Comparison of ENCODE assay signal across 13 cellular contexts in genomic region chr2:28748176-28748575, GRCh38. TPM values are rescaled to one million over a fixed set of nuclear protein-coding genes. Genes with fewer than 3 reads are reported as not detected.
DNase-seq lines count a peak whose midpoint lies in the region; ATAC-seq and TF ChIP-seq lines count a peak whose summit lies in the region.
"Had no signal": no experiment of that assay in that cellular context is flagged by ENCODE, and none has a peak within 500 bp of the region (broad histone marks: within the 10 kb centered on the region; RNA-seq: fewer than 3 reads in every experiment).

No MANE protein-coding gene starts in this region.

- H3K4me1 ChIP-seq in KMS-11 (ENCODE audit: low read depth, poor library complexity, severe bottlenecking) = peaks cover 30% of the 10 kb centered on the region
- peaks cover 16% of the 10 kb centered on the region for H3K4me1 ChIP-seq in lower lobe of right lung

- intact Hi-C loops in dendritic cell treated with granulocyte-macrophage colony-stimulating factor and Interleukin-4, amounts not matched to agents 40 ng/mL and 50 ng/mL, for 4 days (cut with micrococcal nuclease) = no loop called here
- intact Hi-C loops in lower lobe of right lung (cut with DNase I) = no loop called here

- peaks cover 36 to 49% (median 40%) of the 10 kb centered on the region in 3 donors for H3K4me1 Mint-ChIP-seq in T-cell
- peaks cover 44% of the 10 kb centered on the region for H3K4me1 Mint-ChIP-seq in dendritic cell treated with granulocyte-macrophage colony-stimulating factor and Interleukin-4, amounts not matched to agents 40 ng/mL and 50 ng/mL, for 4 days (ENCODE audit: low read depth)
- peaks cover 29% of the 10 kb centered on the region for H3K4me1 Mint-ChIP-seq in stimulated activated effector memory CD8-positive, alpha-beta T cell treated with anti-CD3 and anti-CD28 coated beads, Interleukin-12 subunit alpha, Interleukin-12 subunit beta, amount 100 ng/mL, for 72 hours

- POLR2A ChIA-PET in T-cell (lab: Charles Lee) = interaction anchor here (0.5 to 1.2 kb wide), 7 partner anchors 10 to 1337 kb away, joined by 3 to 6 read pairs (median 4); no protein-coding TSS in a partner anchor

- no peak overlapping the region for H3K27ac ChIP-seq in KMS-11
- no peak overlapping the region for H3K27ac ChIP-seq in lower lobe of right lung
- H3K27ac ChIP-seq: epithelial cell of prostate had no signal

- H3K9ac ChIP-seq in KMS-11 = no peak overlapping the region; the same call in 1 of the 2 replicates

- no peaks in the 10 kb centered on the region for H3K36me3 ChIP-seq in KMS-11 (ENCODE audit: insufficient read depth)
- H3K36me3 ChIP-seq in lower lobe of right lung = no peaks in the 10 kb centered on the region

- H3K27me3 Mint-ChIP-seq in T-cell = no peaks in the 10 kb centered on the region
- no peaks in the 10 kb centered on the region for H3K27me3 Mint-ChIP-seq in dendritic cell treated with granulocyte-macrophage colony-stimulating factor and Interleukin-4, amounts not matched to agents 40 ng/mL and 50 ng/mL, for 4 days

- H3K4me2 ChIP-seq in KMS-11 = peak overlapping the region; percentile 62; the same call in 1 of the 2 replicates

- H3K27me3 ChIP-seq in KMS-11 (ENCODE audit: insufficient read depth, low read depth) = no peaks in the 10 kb centered on the region
- no peaks in the 10 kb centered on the region for H3K27me3 ChIP-seq in lower lobe of right lung (ENCODE audit: low read depth)

- no peaks in the 10 kb centered on the region for H3K36me3 Mint-ChIP-seq in T-cell
- peaks cover 15% of the 10 kb centered on the region for H3K36me3 Mint-ChIP-seq in dendritic cell treated with granulocyte-macrophage colony-stimulating factor and Interleukin-4, amounts not matched to agents 40 ng/mL and 50 ng/mL, for 4 days (ENCODE audit: low read depth)
- H3K36me3 Mint-ChIP-seq in stimulated activated effector memory CD8-positive, alpha-beta T cell treated with anti-CD3 and anti-CD28 coated beads, Interleukin-12 subunit alpha, Interleukin-12 subunit beta, amount 100 ng/mL, for 72 hours = peaks cover 31% of the 10 kb centered on the region

- H3K79me2 ChIP-seq in KMS-11 (ENCODE audit: insufficient read depth, low read depth) = peaks cover 28% of the 10 kb centered on the region

- H3K4me3 ChIP-seq in KMS-11 (IDR thresholded peaks at IDR 0.05; ENCODE audit: insufficient read depth, low read depth, low read length) (no peak overlapping the region), lower lobe of right lung (no peak overlapping the region)

- no peak for DNase-seq in T-cell
- DNase-seq in stimulated activated effector memory CD8-positive, alpha-beta T cell treated with anti-CD3 and anti-CD28 coated beads, Interleukin-12 subunit alpha, Interleukin-12 subunit beta, amount 100 ng/mL, for 72 hours (ENCODE audit: low spot score in 2 of 2) = no peak
- no peak for DNase-seq in NCI-H510A (lab: John Stamatoyannopoulos, UW)
- DNase-seq in glomerular visceral epithelial cell (ENCODE audit: extremely low spot score) = no peak
- DNase-seq in lower lobe of right lung = no peak
- DNase-seq: activated effector memory CD4-positive, alpha-beta T cell treated with anti-CD3 and anti-CD28 coated beads, Interleukin-2, amount 50 U/mL, for 16 hours; head of caudate nucleus; NCI-H2227 treated with DMSO at 0.1 percent for 48 hours; stimulated activated CD4-positive, alpha-beta T cell treated with anti-CD3 and anti-CD28 coated beads, Interleukin-2, amount 100 ng/mL, for 24 hours had no signal

- TF ChIP-seq CTCF in KMS-11 (conservative IDR thresholded peaks at IDR 0.05; ENCODE audit: low read depth, low read length) = no peak
- TF ChIP-seq CTCF in lower lobe of right lung (IDR thresholded peaks at IDR 0.05) = no peak

- ATAC-seq in T-cell (replicated peaks in 1 of 4) = no peak
- no peak for ATAC-seq in stimulated activated effector memory CD8-positive, alpha-beta T cell treated with anti-CD3 and anti-CD28 coated beads, Interleukin-12 subunit alpha, Interleukin-12 subunit beta, amount 100 ng/mL, for 72 hours
- ATAC-seq in lower lobe of right lung = no peak
- ATAC-seq in GM19023 (IDR thresholded peaks at IDR 0.05; ENCODE audit: unreplicated experiment) = no peak

- H2AFZ ChIP-seq in KMS-11 (ENCODE audit: low read depth) = peak overlapping the region; percentile 42; the same call in 1 of the 2 replicates

- H3K9me3 Mint-ChIP-seq in T-cell = no peaks in the 10 kb centered on the region
- no peaks in the 10 kb centered on the region for H3K9me3 Mint-ChIP-seq in dendritic cell treated with granulocyte-macrophage colony-stimulating factor and Interleukin-4, amounts not matched to agents 40 ng/mL and 50 ng/mL, for 4 days
- H3K9me3 Mint-ChIP-seq in stimulated activated effector memory CD8-positive, alpha-beta T cell treated with anti-CD3 and anti-CD28 coated beads, Interleukin-12 subunit alpha, Interleukin-12 subunit beta, amount 100 ng/mL, for 72 hours = no peaks in the 10 kb centered on the region

- no peaks in the 10 kb centered on the region for H4K20me1 ChIP-seq in KMS-11 (ENCODE audit: insufficient read depth)

- H3K4me3 Mint-ChIP-seq in T-cell = peak overlapping the region; percentile 50 to 75 (median 59)
- H3K4me3 Mint-ChIP-seq in dendritic cell treated with granulocyte-macrophage colony-stimulating factor and Interleukin-4, amounts not matched to agents 40 ng/mL and 50 ng/mL, for 4 days = no peak overlapping the region
- H3K4me3 Mint-ChIP-seq in stimulated activated effector memory CD8-positive, alpha-beta T cell treated with anti-CD3 and anti-CD28 coated beads, Interleukin-12 subunit alpha, Interleukin-12 subunit beta, amount 100 ng/mL, for 72 hours = peak overlapping the region; percentile 60

- CTCF ChIA-PET in T-cell (lab: Charles Lee) = interaction anchor here in 1 of 2 donors (0.6 to 2.7 kb wide), 6 partner anchors 34 to 367 kb away, joined by 3 to 13 read pairs (median 5); no protein-coding TSS in a partner anchor

- no peaks in the 10 kb centered on the region for H3K9me3 ChIP-seq in lower lobe of right lung

- peak overlapping the region; percentile 86 to 97 for H3K27ac Mint-ChIP-seq in T-cell
- H3K27ac Mint-ChIP-seq in dendritic cell treated with granulocyte-macrophage colony-stimulating factor and Interleukin-4, amounts not matched to agents 40 ng/mL and 50 ng/mL, for 4 days = peak overlapping the region; percentile 19
- H3K27ac Mint-ChIP-seq in stimulated activated effector memory CD8-positive, alpha-beta T cell treated with anti-CD3 and anti-CD28 coated beads, Interleukin-12 subunit alpha, Interleukin-12 subunit beta, amount 100 ng/mL, for 72 hours = peak overlapping the region; percentile 97

RNA-seq across cellular contexts. Expression of gene PPP1CB, which starts 3.5 kb away (rescaled TPM):
- total RNA-seq in T-cell (100 to 1,000 TPM; 182 to 233 (median 190) TPM), lower lobe of right lung (233 TPM)

Comparison
In these comparisons a context has a peak if more than half of its experiments do, and no peak if none do; other contexts are left out.
1. H3K27ac Mint-ChIP-seq: peak in every context shown above with its lines; median percentile 97 in stimulated activated effector memory CD8-positive, alpha-beta T cell treated with anti-CD3 and anti-CD28 coated beads, Interleukin-12 subunit alpha, Interleukin-12 subunit beta, amount 100 ng/mL, for 72 hours; 92 in T-cell; 19 in dendritic cell treated with granulocyte-macrophage colony-stimulating factor and Interleukin-4, amounts not matched to agents 40 ng/mL and 50 ng/mL, for 4 days.